Comparison of ENCODE assay signal across 22 cellular contexts in genomic region chr7:66728571-66728970, GRCh38. TPM values are rescaled to one million over a fixed set of nuclear protein-coding genes. Genes with fewer than 3 reads are reported as not detected.
DNase-seq lines count a peak whose midpoint lies in the region; ATAC-seq, FAIRE-seq and TF ChIP-seq lines count a peak whose summit lies in the region.
"Had no signal": no experiment of that assay in that cellular context is flagged by ENCODE, and none has a peak within 500 bp of the region (broad histone marks: within the 10 kb centered on the region; RNA-seq: fewer than 3 reads in every experiment).

No MANE protein-coding gene starts in this region.

- intact Hi-C loops in activated CD8-positive, alpha-beta T cell treated with anti-CD3 and anti-CD28 coated beads for 36 hours (cut with micrococcal nuclease): no loop called here
- intact Hi-C loops in activated T-helper 1 cell treated with anti-CD3 and anti-CD28 coated beads, Interleukin-12 subunit alpha, Interleukin-12 subunit beta, Interleukin-2, Interleukin-4 antibody, amounts not matched to agents 30 ng/mL and 10 ng/mL and 1 ng/mL, durations not matched to agents 14 hours and 24 hours and 36 hours (cut with micrococcal nuclease): no loop called here

- CTCF ChIA-PET in activated CD8-positive, alpha-beta T cell treated with anti-CD3 and anti-CD28 coated beads, Interleukin-2, amount 10 ng/mL, durations not matched to agents 7 days and 5 days (lab: Charles Lee): no interaction called here
- CTCF ChIA-PET in activated CD8-positive, alpha-beta T cell treated with anti-CD3 and anti-CD28 coated beads for 36 hours (lab: Charles Lee): no interaction called here

- H3K27ac Mint-ChIP-seq in activated CD8-positive, alpha-beta T cell treated with anti-CD3 and anti-CD28 coated beads, Interleukin-2, amount 10 ng/mL, durations not matched to agents 7 days and 5 days: peak overlapping the region; percentile 29
- H3K27ac Mint-ChIP-seq in activated CD8-positive, alpha-beta T cell treated with anti-CD3 and anti-CD28 coated beads for 36 hours: no peak overlapping the region
- peak overlapping the region; percentile 1 for H3K27ac Mint-ChIP-seq in activated T-helper 1 cell treated with anti-CD3 and anti-CD28 coated beads, Interleukin-12 subunit alpha, Interleukin-12 subunit beta, Interleukin-2, Interleukin-4 antibody, amounts not matched to agents 30 ng/mL and 10 ng/mL and 1 ng/mL, durations not matched to agents 14 hours and 24 hours and 36 hours
- H3K27ac Mint-ChIP-seq in memory B cell: peak overlapping the region; percentile 7
- H3K27ac Mint-ChIP-seq: CD8-positive, alpha-beta T cell had no signal

- H3K27me3 Mint-ChIP-seq in activated CD8-positive, alpha-beta T cell treated with anti-CD3 and anti-CD28 coated beads, Interleukin-2, amount 10 ng/mL, durations not matched to agents 7 days and 5 days (ENCODE audit: low read depth): no peaks in the 10 kb centered on the region
- H3K27me3 Mint-ChIP-seq in activated CD8-positive, alpha-beta T cell treated with anti-CD3 and anti-CD28 coated beads for 36 hours: no peaks in the 10 kb centered on the region
- no peaks in the 10 kb centered on the region for H3K27me3 Mint-ChIP-seq in activated T-helper 1 cell treated with anti-CD3 and anti-CD28 coated beads, Interleukin-12 subunit alpha, Interleukin-12 subunit beta, Interleukin-2, Interleukin-4 antibody, amounts not matched to agents 30 ng/mL and 10 ng/mL and 1 ng/mL, durations not matched to agents 14 hours and 24 hours and 36 hours (ENCODE audit: insufficient read depth)
- H3K27me3 Mint-ChIP-seq in memory B cell: no peaks in the 10 kb centered on the region

- no peak for DNase-seq in activated CD8-positive, alpha-beta T cell treated with anti-CD3 and anti-CD28 coated beads, Interleukin-2, amount 10 ng/mL, durations not matched to agents 7 days and 5 days
- DNase-seq in activated CD8-positive, alpha-beta T cell treated with anti-CD3 and anti-CD28 coated beads for 36 hours: no peak
- no peak for DNase-seq in activated T-helper 1 cell treated with anti-CD3 and anti-CD28 coated beads, Interleukin-12 subunit alpha, Interleukin-12 subunit beta, Interleukin-2, Interleukin-4 antibody, amounts not matched to agents 30 ng/mL and 10 ng/mL and 1 ng/mL, durations not matched to agents 14 hours and 24 hours and 36 hours (ENCODE audit: low spot score)
- no peak for DNase-seq in memory B cell (ENCODE audit: low spot score in 2 of 2)
- no peak for DNase-seq in urothelium cell line (ENCODE audit: low spot score)
- DNase-seq in Ammon's horn (ENCODE audit: low spot score): no peak
- DNase-seq: 8988T; C1 segment of cervical spinal cord; CD8-positive, alpha-beta T cell; DMS153; KG1; NCI-H1105; NCI-H1694; NCI-H2081; NCI-H2171; NCI-H345; NCI-H524 treated with DMSO at 0.1 percent for 48 hours; OCI-M1; SJCRH30 had no signal

- no peaks in the 10 kb centered on the region for H3K4me1 Mint-ChIP-seq in activated CD8-positive, alpha-beta T cell treated with anti-CD3 and anti-CD28 coated beads, Interleukin-2, amount 10 ng/mL, durations not matched to agents 7 days and 5 days (ENCODE audit: low read depth)
- no peaks in the 10 kb centered on the region for H3K4me1 Mint-ChIP-seq in activated CD8-positive, alpha-beta T cell treated with anti-CD3 and anti-CD28 coated beads for 36 hours (ENCODE audit: low read depth)
- H3K4me1 Mint-ChIP-seq in activated T-helper 1 cell treated with anti-CD3 and anti-CD28 coated beads, Interleukin-12 subunit alpha, Interleukin-12 subunit beta, Interleukin-2, Interleukin-4 antibody, amounts not matched to agents 30 ng/mL and 10 ng/mL and 1 ng/mL, durations not matched to agents 14 hours and 24 hours and 36 hours (ENCODE audit: low read depth): no peaks in the 10 kb centered on the region
- H3K4me1 Mint-ChIP-seq in memory B cell: peaks cover 13% of the 10 kb centered on the region

- POLR2A ChIA-PET in activated CD8-positive, alpha-beta T cell treated with anti-CD3 and anti-CD28 coated beads, Interleukin-2, amount 10 ng/mL, durations not matched to agents 7 days and 5 days (lab: Charles Lee): no interaction called here
- POLR2A ChIA-PET in activated CD8-positive, alpha-beta T cell treated with anti-CD3 and anti-CD28 coated beads for 36 hours (lab: Charles Lee): no interaction called here

- no peak for ATAC-seq in activated CD8-positive, alpha-beta T cell treated with anti-CD3 and anti-CD28 coated beads, Interleukin-2, amount 10 ng/mL, durations not matched to agents 7 days and 5 days
- ATAC-seq in activated CD8-positive, alpha-beta T cell treated with anti-CD3 and anti-CD28 coated beads for 36 hours: no peak
- no peak for ATAC-seq in memory B cell (ENCODE audit: low read depth)
- ATAC-seq in GM21737 (IDR thresholded peaks at IDR 0.05; ENCODE audit: unreplicated experiment): no peak
- no peak for ATAC-seq in GM18502 (IDR thresholded peaks at IDR 0.05; ENCODE audit: poor library complexity, unreplicated experiment)
- ATAC-seq: CD8-positive, alpha-beta T cell had no signal

- no peak for TF ChIP-seq CTCF in activated CD8-positive, alpha-beta T cell treated with anti-CD3 and anti-CD28 coated beads for 36 hours (IDR thresholded peaks at IDR 0.05)

- peak; percentile 99 for FAIRE-seq in urothelium cell line (lab: Jason Lieb, UNC)
- FAIRE-seq: RCC 7860 had no signal

- peaks cover 15% of the 10 kb centered on the region for H3K36me3 Mint-ChIP-seq in activated CD8-positive, alpha-beta T cell treated with anti-CD3 and anti-CD28 coated beads, Interleukin-2, amount 10 ng/mL, durations not matched to agents 7 days and 5 days (ENCODE audit: low read depth)
- H3K36me3 Mint-ChIP-seq in activated CD8-positive, alpha-beta T cell treated with anti-CD3 and anti-CD28 coated beads for 36 hours (ENCODE audit: low read depth): peaks cover 14% of the 10 kb centered on the region
- peaks cover 14% of the 10 kb centered on the region for H3K36me3 Mint-ChIP-seq in activated T-helper 1 cell treated with anti-CD3 and anti-CD28 coated beads, Interleukin-12 subunit alpha, Interleukin-12 subunit beta, Interleukin-2, Interleukin-4 antibody, amounts not matched to agents 30 ng/mL and 10 ng/mL and 1 ng/mL, durations not matched to agents 14 hours and 24 hours and 36 hours (ENCODE audit: low read depth)
- peaks cover 27% of the 10 kb centered on the region for H3K36me3 Mint-ChIP-seq in memory B cell

- H3K9me3 Mint-ChIP-seq in activated CD8-positive, alpha-beta T cell treated with anti-CD3 and anti-CD28 coated beads, Interleukin-2, amount 10 ng/mL, durations not matched to agents 7 days and 5 days (ENCODE audit: insufficient read depth): peaks cover 15% of the 10 kb centered on the region
- peaks cover 8% of the 10 kb centered on the region for H3K9me3 Mint-ChIP-seq in activated CD8-positive, alpha-beta T cell treated with anti-CD3 and anti-CD28 coated beads for 36 hours
- peaks cover 15% of the 10 kb centered on the region for H3K9me3 Mint-ChIP-seq in activated T-helper 1 cell treated with anti-CD3 and anti-CD28 coated beads, Interleukin-12 subunit alpha, Interleukin-12 subunit beta, Interleukin-2, Interleukin-4 antibody, amounts not matched to agents 30 ng/mL and 10 ng/mL and 1 ng/mL, durations not matched to agents 14 hours and 24 hours and 36 hours
- peaks cover 16% of the 10 kb centered on the region for H3K9me3 Mint-ChIP-seq in memory B cell

- no peak overlapping the region for H3K4me3 Mint-ChIP-seq in activated CD8-positive, alpha-beta T cell treated with anti-CD3 and anti-CD28 coated beads, Interleukin-2, amount 10 ng/mL, durations not matched to agents 7 days and 5 days
- H3K4me3 Mint-ChIP-seq in activated CD8-positive, alpha-beta T cell treated with anti-CD3 and anti-CD28 coated beads for 36 hours: no peak overlapping the region
- H3K4me3 Mint-ChIP-seq in activated T-helper 1 cell treated with anti-CD3 and anti-CD28 coated beads, Interleukin-12 subunit alpha, Interleukin-12 subunit beta, Interleukin-2, Interleukin-4 antibody, amounts not matched to agents 30 ng/mL and 10 ng/mL and 1 ng/mL, durations not matched to agents 14 hours and 24 hours and 36 hours: no peak overlapping the region
- H3K4me3 Mint-ChIP-seq in memory B cell: no peak overlapping the region
- H3K4me3 Mint-ChIP-seq: CD8-positive, alpha-beta T cell had no signal

RNA-seq across cellular contexts. Expression of gene RABGEF1, which starts 12.0 kb away (rescaled TPM):
- total RNA-seq in activated CD8-positive, alpha-beta T cell treated with anti-CD3 and anti-CD28 coated beads, Interleukin-2, amount 10 ng/mL, durations not matched to agents 7 days and 5 days: 10 to 100 TPM; 23.2 to 23.8 TPM
- 10 to 100 TPM; 17.5 to 19.2 TPM for total RNA-seq in activated CD8-positive, alpha-beta T cell treated with anti-CD3 and anti-CD28 coated beads for 36 hours
- 26.7 and 27.8 TPM in 2 replicates for total RNA-seq in activated T-helper 1 cell treated with anti-CD3 and anti-CD28 coated beads, Interleukin-12 subunit alpha, Interleukin-12 subunit beta, Interleukin-2, Interleukin-4 antibody, amounts not matched to agents 30 ng/mL and 10 ng/mL and 1 ng/mL, durations not matched to agents 14 hours and 24 hours and 36 hours
